2 cellular contexts compared by ENCODE assay signal in genomic region chr1:32239790-32240139, GRCh38.
TF ChIP-seq lines count a peak whose summit lies in the region.

No MANE protein-coding gene starts in this region.

TF ChIP-seq in SK-N-SH, 30 proteins besides CTCF, POLR2A, EP300 and RAD21 (continued from another document):
- TF ChIP-seq, protein P1, sequence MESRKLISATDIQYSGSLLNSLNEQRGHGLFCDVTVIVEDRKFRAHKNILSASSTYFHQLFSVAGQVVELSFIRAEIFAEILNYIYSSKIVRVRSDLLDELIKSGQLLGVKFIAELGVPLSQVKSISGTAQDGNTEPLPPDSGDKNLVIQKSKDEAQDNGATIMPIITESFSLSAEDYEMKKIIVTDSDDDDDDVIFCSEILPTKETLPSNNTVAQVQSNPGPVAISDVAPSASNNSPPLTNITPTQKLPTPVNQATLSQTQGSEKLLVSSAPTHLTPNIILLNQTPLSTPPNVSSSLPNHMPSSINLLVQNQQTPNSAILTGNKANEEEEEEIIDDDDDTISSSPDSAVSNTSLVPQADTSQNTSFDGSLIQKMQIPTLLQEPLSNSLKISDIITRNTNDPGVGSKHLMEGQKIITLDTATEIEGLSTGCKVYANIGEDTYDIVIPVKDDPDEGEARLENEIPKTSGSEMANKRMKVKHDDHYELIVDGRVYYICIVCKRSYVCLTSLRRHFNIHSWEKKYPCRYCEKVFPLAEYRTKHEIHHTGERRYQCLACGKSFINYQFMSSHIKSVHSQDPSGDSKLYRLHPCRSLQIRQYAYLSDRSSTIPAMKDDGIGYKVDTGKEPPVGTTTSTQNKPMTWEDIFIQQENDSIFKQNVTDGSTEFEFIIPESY (IDR thresholded peaks at IDR 0.05; ENCODE audit: borderline replicate concordance, low read depth) = no peak
- TF ChIP-seq MXI1 (IDR thresholded peaks at IDR 0.05; ENCODE audit: low read depth, low read length) (no peak), FOXJ3 (CRISPR knock-in tag; IDR thresholded peaks at IDR 0.05) (no peak), USF2 (IDR thresholded peaks at IDR 0.05; ENCODE audit: borderline replicate concordance, low read depth, low read length) (no peak), SMC3 (IDR thresholded peaks at IDR 0.05; ENCODE audit: low read depth, low read length) (no peak), CHD2 (IDR thresholded peaks at IDR 0.05; ENCODE audit: low read length, partially characterized antibody) (no peak), JUND (IDR thresholded peaks at IDR 0.05) (no peak)

TF ChIP-seq in SK-N-SH treated with all-trans-retinoic acid at 6 μM for 48 hours, 23 proteins besides CTCF, POLR2A, EP300 and RAD21 (continued from another document):
- no peak for TF ChIP-seq CSRNP3 (CRISPR knock-in tag; IDR thresholded peaks at IDR 0.05)
- no peak for TF ChIP-seq ISL1 (CRISPR knock-in tag; IDR thresholded peaks at IDR 0.05)
- TF ChIP-seq CSDC2 (CRISPR knock-in tag; IDR thresholded peaks at IDR 0.05) = no peak
- no peak for TF ChIP-seq ZC3H10 (CRISPR knock-in tag; IDR thresholded peaks at IDR 0.05)
- TF ChIP-seq TCF4 (CRISPR knock-in tag; IDR thresholded peaks at IDR 0.05; ENCODE audit: borderline replicate concordance) = no peak
- TF ChIP-seq ZFP3 (CRISPR knock-in tag; IDR thresholded peaks at IDR 0.05) = no peak
- no peak for TF ChIP-seq RARB (CRISPR knock-in tag; IDR thresholded peaks at IDR 0.05)
- no peak for TF ChIP-seq ZFP30 (CRISPR knock-in tag; IDR thresholded peaks at IDR 0.05)
- TF ChIP-seq POU6F1 (CRISPR knock-in tag; IDR thresholded peaks at IDR 0.05; ENCODE audit: borderline replicate concordance, low read depth) = no peak
- no peak for TF ChIP-seq ARNTL (CRISPR knock-in tag; IDR thresholded peaks at IDR 0.05; ENCODE audit: borderline replicate concordance, low read depth)
- no peak for TF ChIP-seq BACH2 (CRISPR knock-in tag; IDR thresholded peaks at IDR 0.05; ENCODE audit: borderline replicate concordance)
- TF ChIP-seq ZNF8 (CRISPR knock-in tag; IDR thresholded peaks at IDR 0.05) = no peak
- no peak for TF ChIP-seq OSR1 (CRISPR knock-in tag; IDR thresholded peaks at IDR 0.05)
- TF ChIP-seq SNAI2 (CRISPR knock-in tag; IDR thresholded peaks at IDR 0.05) = no peak
TF ChIP-seq in SK-N-SH treated with all-trans-retinoic acid at 6 μM for 48 hours: peak in this region for 0.
